8 cellular contexts compared by ENCODE assay signal in genomic region chr9:34376596-34377401, GRCh38. TPM values are rescaled to one million over a fixed set of nuclear protein-coding genes. Genes with fewer than 3 reads are reported as not detected.
DNase-seq lines count a peak whose midpoint lies in the region; ATAC-seq, FAIRE-seq and TF ChIP-seq lines count a peak whose summit lies in the region.

MYORG (minus strand) TSS chr9:34376898; CDS start chr9:34372943, 3,955 bp downstream.

- peak; percentile 100 for FAIRE-seq in GM19239 (lab: Jason Lieb, UNC)

- CTCF ChIA-PET in BJ (lab: Yijun Ruan, JAX): interaction anchor here (0.9 to 6.6 kb wide), 7 partner anchors 27 to 303 kb away, joined by 3 to 59 read pairs (median 3); no protein-coding TSS in a partner anchor

- POLR2A ChIA-PET in BJ (lab: Charles Lee): interaction anchor here (0.6 kb wide), 1 partner anchor 26 kb away, joined by 4 read pairs; no protein-coding TSS in a partner anchor

- ATAC-seq in HG03442 (IDR thresholded peaks at IDR 0.05; ENCODE audit: unreplicated experiment) (peak; percentile 74), left lobe of liver (peak; percentile 71)

- TF ChIP-seq CTCF in BJ (IDR thresholded peaks at IDR 0.05; ENCODE audit: insufficient read depth, low read depth, low read length) (no peak), coronary artery (IDR thresholded peaks at IDR 0.05) (no peak)

- DNase-seq in BJ (ENCODE audit: low read depth) (peak; percentile 50), GM19239 (ENCODE audit: insufficient read length, low spot score) (peak; percentile 97), NCI-H524 treated with DMSO at 0.1 percent for 48 hours (lab: John Stamatoyannopoulos, UW) (peak; percentile 81), coronary artery (ENCODE audit: low spot score) (peak; percentile 91), left lobe of liver (ENCODE audit: low spot score) (peak; percentile 99)
- peak; percentile 98 for DNase-seq in activated CD4-positive, alpha-beta T cell treated with anti-CD3 and anti-CD28 coated beads for 48 hours
- DNase-seq in stimulated activated CD4-positive, alpha-beta T cell treated with anti-CD3 and anti-CD28 coated beads, Interleukin-2, amount 100 ng/mL, for 4 hours (ENCODE audit: low read depth): peak; percentile 92

- no peaks in the 10 kb centered on the region for H3K36me3 ChIP-seq in BJ (ENCODE audit: control insufficient read depth, insufficient read depth, low read length)

- H3K27me3 ChIP-seq in BJ (ENCODE audit: control insufficient read depth, insufficient read depth, low read length): peaks cover 7% of the 10 kb centered on the region

- H3K27ac ChIP-seq in coronary artery: peak within 1 kb of the TSS; percentile 58 to 84

- H3K4me3 ChIP-seq in BJ (ENCODE audit: low read depth, low read length) (peak within 1 kb of the TSS; percentile 57), coronary artery (peak within 1 kb of the TSS; percentile 92)

RNA-seq across cellular contexts. Expression of gene MYORG, which starts in this region (rescaled TPM):
- polyA plus RNA-seq in BJ (2011; rRNA removed): 0.21 and 0.22 TPM in 2 replicates
- polyA minus RNA-seq in BJ (2011; rRNA and poly(A)+ RNA removed): 0.14 and 0.41 TPM in 2 replicates
- total RNA-seq in left lobe of liver: 76.2 TPM

Comparison
In these comparisons a context has a peak if more than half of its experiments do, and no peak if none do; other contexts are left out.
1. Peak in every context shown above with its lines: DNase-seq, ATAC-seq, H3K4me3 ChIP-seq and H3K27ac ChIP-seq.
2. Peak in DNase-seq and H3K4me3 ChIP-seq in BJ; RNA of the gene not detected or under 1 TPM.